8 cellular contexts compared by ENCODE assay signal in genomic region chr19:11925584-11926187, GRCh38. TPM values are rescaled to one million over a fixed set of nuclear protein-coding genes. Genes with fewer than 3 reads are reported as not detected.
DNase-seq lines count a peak whose midpoint lies in the region; ATAC-seq, FAIRE-seq and TF ChIP-seq lines count a peak whose summit lies in the region.
"Not testable (repeated sequence)": the region's sequence is repeated elsewhere in the genome, so short reads cannot be mapped to it uniquely, and the experiment has no call there.

No MANE protein-coding gene starts in this region.

- H3K36me3 ChIP-seq in OCI-LY3 (replicated peaks; ENCODE audit: low read depth, low read length), result peaks cover 33% of the 10 kb centered on the region
- H3K36me3 ChIP-seq in right atrium auricular region; muscle layer of colon (ENCODE audit: insufficient read depth, low read length); small intestine (ENCODE audit: control insufficient read depth in 2 of 2, insufficient read depth in 2 of 2, low read length in 2 of 2): not testable (repeated sequence)

- not testable (repeated sequence) for H3K27me3 Mint-ChIP-seq in activated T-cell treated with anti-CD3 and anti-CD28 coated beads, Interleukin-2, amount 50 U/mL, for 24 hours

- CTCF ChIA-PET in AG04449 (lab: Yijun Ruan, JAX), result interaction anchor here (4.8 to 5.8 kb wide), 2 partner anchors 37 to 64 kb away, joined by 30 to 100 read pairs; partner anchors contain the start of gene ZNF763

- not testable (repeated sequence) for H2AFZ ChIP-seq in OCI-LY3 (ENCODE audit: low read depth, low read length)

- DNase-seq in AG04449 (ENCODE audit: low read depth, low spot score); activated T-cell treated with anti-CD3 and anti-CD28 coated beads, Interleukin-2, amount 50 U/mL, for 24 hours; right atrium auricular region (ENCODE audit: low spot score): not testable (repeated sequence)
- DNase-seq in small intestine, result peak; percentile 36

- peaks cover 50% of the 10 kb centered on the region for H3K79me2 ChIP-seq in OCI-LY3 (ENCODE audit: low read length)

- H3K4me2 ChIP-seq in OCI-LY3 (ENCODE audit: low read length), result peak overlapping the region; percentile 88

- H3K4me1 Mint-ChIP-seq in activated T-cell treated with anti-CD3 and anti-CD28 coated beads, Interleukin-2, amount 50 U/mL, for 24 hours (ENCODE audit: low read depth), result peaks cover 52% of the 10 kb centered on the region

- H3K4me3 ChIP-seq in AG04449 (ENCODE audit: low read depth, low read length) (peak overlapping the region; percentile 95), OCI-LY3 (ENCODE audit: low read length) (peak overlapping the region; percentile 88), right atrium auricular region (peak overlapping the region; percentile 83 to 94), muscle layer of colon (ENCODE audit: low read depth in 1 of 2, low read length in 2 of 2) (peak overlapping the region; percentile 33 to 88), small intestine (ENCODE audit: low read depth in 1 of 2, low read length in 2 of 2) (peak overlapping the region; percentile 91 to 95)

- H3K27me3 ChIP-seq in OCI-LY3 (ENCODE audit: low read depth, low read length); right atrium auricular region; muscle layer of colon (ENCODE audit: control insufficient read depth in 1 of 2, insufficient read depth in 2 of 2, low read length in 2 of 2); small intestine (ENCODE audit: control insufficient read depth in 2 of 2, insufficient read depth in 2 of 2, low read length in 2 of 2): not testable (repeated sequence)

- WGBS in small intestine, 3 donors, result 2 to 4% (median 3%) methylated on average over 13 of the region's 13 CpGs

- not testable (repeated sequence) for H4K20me1 ChIP-seq in OCI-LY3 (ENCODE audit: insufficient read depth, low read length)

- peaks cover 55% of the 10 kb centered on the region for H3K36me3 Mint-ChIP-seq in activated T-cell treated with anti-CD3 and anti-CD28 coated beads, Interleukin-2, amount 50 U/mL, for 24 hours (ENCODE audit: low read depth)

- peak; percentile 1 for ATAC-seq in GM21737 (IDR thresholded peaks at IDR 0.05; ENCODE audit: unreplicated experiment)

- H3K27ac ChIP-seq in OCI-LY3 (ENCODE audit: low read length) (peak overlapping the region; percentile 95), cingulate gyrus (ENCODE audit: low read depth, low read length) (peak overlapping the region; percentile 88), right atrium auricular region (peak overlapping the region; percentile 87 to 92), muscle layer of colon (ENCODE audit: low read depth, low read length) (peak overlapping the region; percentile 93), small intestine (ENCODE audit: low read depth in 1 of 2, low read length in 1 of 2) (peak overlapping the region; percentile 87 to 100)

- H3K9ac ChIP-seq in OCI-LY3 (ENCODE audit: low read length) (peak overlapping the region; percentile 89), muscle layer of colon (ENCODE audit: low read length) (peak overlapping the region; percentile 78)

- FAIRE-seq in small intestine (lab: Jason Lieb, UNC), result not testable (repeated sequence)

- H3K4me3 Mint-ChIP-seq in activated T-cell treated with anti-CD3 and anti-CD28 coated beads, Interleukin-2, amount 50 U/mL, for 24 hours, result peak overlapping the region; percentile 99

- not testable (repeated sequence) for TF ChIP-seq CTCF in AG04449 (IDR thresholded peaks at IDR 0.05; ENCODE audit: insufficient read depth, low read length, missing control alignments); OCI-LY3 (IDR thresholded peaks at IDR 0.05; ENCODE audit: low read depth, low read length); right atrium auricular region (IDR thresholded peaks at IDR 0.05)

- POLR2A ChIA-PET in AG04449 (lab: Yijun Ruan, JAX), result not testable (repeated sequence)

- peak overlapping the region; percentile 91 for H3K27ac Mint-ChIP-seq in activated T-cell treated with anti-CD3 and anti-CD28 coated beads, Interleukin-2, amount 50 U/mL, for 24 hours

- H3K9me3 Mint-ChIP-seq in activated T-cell treated with anti-CD3 and anti-CD28 coated beads, Interleukin-2, amount 50 U/mL, for 24 hours, result not testable (repeated sequence)

- H3K4me1 ChIP-seq in OCI-LY3 (ENCODE audit: low read length) (peaks cover 14% of the 10 kb centered on the region), right atrium auricular region (peaks cover 3 to 21% of the 10 kb centered on the region in 2 donors), muscle layer of colon (ENCODE audit: insufficient read depth, low read length) (peaks cover 15% of the 10 kb centered on the region)
- not testable (repeated sequence) for H3K4me1 ChIP-seq in small intestine (ENCODE audit: control insufficient read depth in 2 of 2, insufficient read depth in 1 of 2, low read depth in 1 of 2, low read length in 1 of 2)

- H3K9me3 ChIP-seq in OCI-LY3 (ENCODE audit: insufficient read depth, low read length); right atrium auricular region; muscle layer of colon (ENCODE audit: low read length); small intestine (ENCODE audit: control insufficient read depth, low read depth): not testable (repeated sequence)

RNA-seq across cellular contexts. Expression of gene ZNF700, which starts 0.8 kb away (rescaled TPM):
- 1 to 10 TPM; 4.4 to 5.2 TPM for total RNA-seq in right atrium auricular region
- polyA plus RNA-seq in small intestine, result 10 to 100 TPM in 2 of 3 donors, 1 to 10 TPM in 1; 7.3 to 19.0 (median 12.2) TPM

RNA-seq across cellular contexts. Expression of gene ZNF69, which starts 38.1 kb away (rescaled TPM):
- 1 to 10 TPM; 4.2 to 6.3 TPM for total RNA-seq in right atrium auricular region
- polyA plus RNA-seq in small intestine, result 1 to 10 TPM; 1.4 to 5.7 (median 2.2) TPM

RNA-seq across cellular contexts. Expression of gene ZNF763, which starts 39.2 kb away (rescaled TPM):
- total RNA-seq in right atrium auricular region, result 1 to 10 TPM; 1.4 to 2.6 TPM
- 1 to 10 TPM; 1.9 to 5.1 (median 2.4) TPM for polyA plus RNA-seq in small intestine
